ENCODE assay signal across 1 cellular context in the genomic region with DNA sequence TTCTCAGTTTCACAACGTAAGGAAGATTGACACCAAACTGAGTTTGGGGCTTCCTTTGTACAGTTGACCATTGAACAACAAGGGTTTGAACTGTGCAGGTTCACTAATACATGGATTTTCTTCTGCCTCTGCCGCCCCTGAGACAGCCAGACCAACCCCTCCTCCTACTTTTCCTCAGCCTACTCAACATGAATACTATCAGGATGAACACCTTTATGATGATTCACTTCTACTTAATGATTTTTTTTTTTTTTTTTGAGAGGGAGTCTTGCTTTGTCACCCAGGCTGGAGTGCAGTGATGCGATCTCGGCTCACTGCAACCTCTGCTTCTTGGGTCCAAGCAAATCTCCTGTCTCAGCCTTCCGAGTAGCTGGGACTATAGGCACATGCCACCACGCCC.
TF ChIP-seq lines count a peak whose summit lies in the region.

No MANE protein-coding gene starts in this region.

TF ChIP-seq in K562, 482 proteins besides CTCF, POLR2A, EP300 and RAD21 (continued from another document):
- TF ChIP-seq PBX2 (CRISPR knock-in tag; IDR thresholded peaks at IDR 0.05; ENCODE audit: low read depth) (no peak), PBX2 (tag; conservative IDR thresholded peaks at IDR 0.05; ENCODE audit: low read depth) (no peak), CBFA2T3 (IDR thresholded peaks at IDR 0.05) (peak; percentile 84), HES1 (IDR thresholded peaks at IDR 0.05; ENCODE audit: low read depth) (no peak), SMARCA4 (IDR thresholded peaks at IDR 0.05) (peak; percentile 82)
